9 cellular contexts compared by ENCODE assay signal in genomic region chr6:119313937-119314893, GRCh38. TPM values are rescaled to one million over a fixed set of nuclear protein-coding genes. Genes with fewer than 3 reads are reported as not detected.
DNase-seq lines count a peak whose midpoint lies in the region; ATAC-seq and TF ChIP-seq lines count a peak whose summit lies in the region.
"Had no signal": no experiment of that assay in that cellular context is flagged by ENCODE, and none has a peak within 500 bp of the region (broad histone marks: within the 10 kb centered on the region; RNA-seq: fewer than 3 reads in every experiment).

No MANE protein-coding gene starts in this region.

- H3K36me3 ChIP-seq in duodenal mucosa (ENCODE audit: control insufficient read depth in 1 of 2, insufficient read depth in 2 of 2, low read length in 2 of 2) = peaks cover 0 to 4% of the 10 kb centered on the region in 2 donors
- H3K36me3 ChIP-seq in uterus = no peaks in the 10 kb centered on the region

- DNase-seq in uterus (no peak), AG08395 (ENCODE audit: low spot score) (no peak), NCI-H2227 (lab: John Stamatoyannopoulos, UW; ENCODE audit: unreplicated experiment) (no peak), middle frontal gyrus (ENCODE audit: extremely low spot score, low spot score) (no peak)

- ATAC-seq in GM18502 (IDR thresholded peaks at IDR 0.05; ENCODE audit: poor library complexity, unreplicated experiment) = peak; percentile 68
- peak; percentile 62 for ATAC-seq in GM21515 (IDR thresholded peaks at IDR 0.05; ENCODE audit: unreplicated experiment)
- ATAC-seq in HG03575 (IDR thresholded peaks at IDR 0.05; ENCODE audit: extremely low read depth, insufficient number of reproducible peaks, low FRiP score, unreplicated experiment) = peak; percentile 34

- no peak for TF ChIP-seq POLR2A in uterus (IDR thresholded peaks at IDR 0.05)

- intact Hi-C loops in uterus (cut with DNase I; ENCODE audit: low total_unique reads) = no loop called here

- peak overlapping the region; percentile 16 to 26 for H3K9ac ChIP-seq in duodenal mucosa (ENCODE audit: low read depth in 1 of 2, low read length in 2 of 2)

- no peaks in the 10 kb centered on the region for H3K9me3 ChIP-seq in duodenal mucosa (ENCODE audit: control insufficient read depth in 1 of 2, low read length in 2 of 2)
- H3K9me3 ChIP-seq in uterus = no peaks in the 10 kb centered on the region

- TF ChIP-seq CTCF in uterus (IDR thresholded peaks at IDR 0.05) = no peak

- H3K27ac ChIP-seq in duodenal mucosa (ENCODE audit: low read depth, low read length) (peak overlapping the region; percentile 43), uterus (peak overlapping the region; percentile 27 to 37)

- peaks cover 33 to 45% of the 10 kb centered on the region in 2 donors for H3K4me1 ChIP-seq in duodenal mucosa (ENCODE audit: control insufficient read depth in 1 of 2, insufficient read depth in 2 of 2, low read length in 2 of 2)
- no peaks in the 10 kb centered on the region for H3K4me1 ChIP-seq in uterus

- no peaks in the 10 kb centered on the region for H3K27me3 ChIP-seq in duodenal mucosa (ENCODE audit: control insufficient read depth in 1 of 2, insufficient read depth in 2 of 2, low read length in 2 of 2)
- no peaks in the 10 kb centered on the region for H3K27me3 ChIP-seq in uterus

- H3K4me3 ChIP-seq in duodenal mucosa (ENCODE audit: low read depth in 1 of 2, low read length in 2 of 2) (no peak overlapping the region), uterus (no peak overlapping the region)
- H3K4me3 ChIP-seq: skin epidermis had no signal

RNA-seq across cellular contexts. Expression of gene MAN1A1, which starts 35.3 kb away (rescaled TPM):
- total RNA-seq in uterus = 10 to 100 TPM; 30.0 to 99.0 (median 69.8) TPM
